In the genomic region with DNA sequence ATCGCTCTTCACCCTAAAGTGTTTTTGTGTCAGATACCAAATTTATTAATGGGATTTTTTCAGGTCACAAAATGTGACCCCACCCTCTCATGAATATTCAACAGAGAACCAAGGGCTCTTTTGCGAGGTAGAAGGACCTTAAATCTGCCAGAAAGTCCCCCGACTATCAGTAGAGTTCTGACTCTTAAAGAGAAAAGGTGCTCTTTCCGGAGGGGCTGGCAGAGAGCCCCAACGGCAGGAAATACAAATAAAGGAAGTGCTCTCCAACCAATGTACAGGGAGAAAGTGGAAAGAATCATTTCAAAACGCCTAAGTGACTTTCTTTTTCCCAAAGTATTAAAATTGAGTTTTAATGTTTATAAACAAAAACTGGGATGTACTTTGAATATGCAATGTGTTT, we compare ENCODE assay signal across 8 cellular contexts.
DNase-seq lines count a peak whose midpoint lies in the region; ATAC-seq, FAIRE-seq and TF ChIP-seq lines count a peak whose summit lies in the region.

No MANE protein-coding gene starts in this region.

- H3K79me2 ChIP-seq in H1 (ENCODE audit: control insufficient read depth in 1 of 2, insufficient read depth in 2 of 2, low read length in 2 of 2) = peaks cover 0 to 29% of the 10 kb centered on the region in 2 experiments; a peak in 2 of 4 replicates

- CTCF ChIA-PET in HEK293 (lab: Yijun Ruan, JAX) = no interaction called here
- CTCF ChIA-PET in H1 (lab: Charles Lee; ENCODE audit: partially characterized antibody) = interaction anchor here (1.2 kb wide), 1 partner anchor 25 kb away, joined by 3 read pairs; no protein-coding TSS in a partner anchor

- H3K9me3 ChIP-seq in HEK293 (ENCODE audit: control insufficient read depth, insufficient read depth, low read depth, low read length) (no peaks in the 10 kb centered on the region), H1 (ENCODE audit: insufficient read depth in 2 of 2, low read depth in 1 of 2, low read length in 1 of 2) (no peaks in the 10 kb centered on the region), gastrocnemius medialis (no peaks in the 10 kb centered on the region)

- no peak overlapping the region for H3K56ac ChIP-seq in H1 (replicated peaks; ENCODE audit: insufficient read length, low read depth, low read length)

- no peak overlapping the region; the same call in 1 of the 2 replicates for H3K18ac ChIP-seq in H1 (ENCODE audit: extremely low read depth, low read length)

- H2BK5ac ChIP-seq in H1 (ENCODE audit: low read depth, low read length) = no peak overlapping the region

- no peak overlapping the region for H2BK15ac ChIP-seq in H1 (ENCODE audit: low read length)

- no peak for TF ChIP-seq EP300 in H1 (IDR thresholded peaks at IDR 0.05; ENCODE audit: borderline replicate concordance in 1 of 2, low read depth in 2 of 2, low read length in 2 of 2)

- H2BK20ac ChIP-seq in H1 (ENCODE audit: low read length) = no peak overlapping the region

- H4K20me1 ChIP-seq in H1 (replicated peaks in 1 of 2; ENCODE audit: control insufficient read depth in 1 of 2, insufficient read depth in 2 of 2, low read length in 2 of 2) = peaks cover 3 to 4% of the 10 kb centered on the region in 2 experiments

- no peak overlapping the region for H2BK120ac ChIP-seq in H1 (replicated peaks; ENCODE audit: low read depth, low read length)

- no peak overlapping the region for H2AK5ac ChIP-seq in H1 (ENCODE audit: low read depth, low read length)

- no peaks in the 10 kb centered on the region for H3K79me1 ChIP-seq in H1 (ENCODE audit: low read depth, low read length)

- no peak overlapping the region for H3K14ac ChIP-seq in H1 (ENCODE audit: insufficient read length)

- DNase-seq in OCI-M1 (lab: John Stamatoyannopoulos, UW) (peak; percentile 55), H1 (ENCODE audit: low read depth in 1 of 2, low spot score in 2 of 2) (no peak), gastrocnemius medialis (no peak), RKO (ENCODE audit: low spot score) (no peak), islet precursor cell (no peak), pons (ENCODE audit: low spot score) (no peak), NCI-H128 (lab: John Stamatoyannopoulos, UW; ENCODE audit: unreplicated experiment) (no peak)

- intact Hi-C loops in gastrocnemius medialis (cut with DNase I; ENCODE audit: low total_unique reads) = loop anchor here (5.0 to 10.0 kb wide), 4 partner anchors 66 to 1942 kb away; partner anchors contain the start of gene LMOD3

- no peak overlapping the region for H3K23ac ChIP-seq in H1 (ENCODE audit: insufficient read length)

- in situ Hi-C loops in gastrocnemius medialis (cut with MboI; ENCODE audit: low sequenced_read_pairs in 4 of 4) = no loop called here

- WGBS in H1 (ENCODE audit: extremely low coverage in 1 of 2, insufficient coverage in 1 of 2, insufficient read length in 1 of 2, insufficient replicate concordance in 2 of 2, low coverage in 1 of 2, low lambda C conversion rate in 2 of 2, missing lambda C conversion rate in 1 of 2), 2 experiments = 13% methylated on average over 6 of the region's 6 CpGs; no CpG with 5 or more reads in 1 of the 2 experiments

- H3K36me3 ChIP-seq in HEK293 (ENCODE audit: control insufficient read depth in 2 of 2, insufficient read depth in 1 of 2, low read length in 2 of 2) = no peaks in the 10 kb centered on the region
- no peaks in the 10 kb centered on the region for H3K36me3 ChIP-seq in H1 (ENCODE audit: control insufficient read depth in 2 of 4, insufficient read depth in 4 of 4, low read length in 3 of 4)
- H3K36me3 ChIP-seq in gastrocnemius medialis = no peaks in the 10 kb centered on the region

- no peak for ATAC-seq in gastrocnemius medialis

- TF ChIP-seq RAD21 in H1 (IDR thresholded peaks at IDR 0.05 in 1 of 2, conservative IDR thresholded peaks at IDR 0.05 in 1 of 2; ENCODE audit: low read depth in 2 of 2, low read length in 2 of 2) = no peak

- peak overlapping the region; percentile 90 to 99 for H3K4me2 ChIP-seq in H1 (ENCODE audit: insufficient read depth in 1 of 2, low read depth in 2 of 2, low read length in 2 of 2)

- TF ChIP-seq POLR2A in H1 (IDR thresholded peaks at IDR 0.05; ENCODE audit: control extremely low read depth in 1 of 2, low read depth in 2 of 2, low read length in 2 of 2) (no peak), gastrocnemius medialis (IDR thresholded peaks at IDR 0.05) (no peak)

- no peak overlapping the region; the same call in 1 of the 2 replicates for H3K27ac ChIP-seq in HEK293 (ENCODE audit: extremely low read depth, low read depth, low read length)
- no peak overlapping the region for H3K27ac ChIP-seq in H1 (ENCODE audit: low read depth, low read length)
- H3K27ac ChIP-seq in gastrocnemius medialis = peak overlapping the region; percentile 89 to 96 (median 92)

- H4K8ac ChIP-seq in H1 (ENCODE audit: extremely low read depth, insufficient read depth, low read length) = no peak overlapping the region

- H3K4ac ChIP-seq in H1 (replicated peaks; ENCODE audit: insufficient read length, low read depth, low read length) = no peak overlapping the region

- H4K91ac ChIP-seq in H1 (replicated peaks; ENCODE audit: insufficient read length, low read length) = no peak overlapping the region

- H3K4me1 ChIP-seq in HEK293 (ENCODE audit: control insufficient read depth, insufficient read depth, low read length) (no peaks in the 10 kb centered on the region), H1 (replicated peaks in 1 of 4; ENCODE audit: control insufficient read depth in 3 of 4, insufficient read depth in 4 of 4, low read length in 3 of 4) (peaks cover 4 to 24% (median 19%) of the 10 kb centered on the region in 4 experiments; a peak in 6 of 7 replicates), gastrocnemius medialis (peaks cover 36 to 44% of the 10 kb centered on the region in 2 donors)

- peaks cover 14% of the 10 kb centered on the region for H3K23me2 ChIP-seq in H1 (ENCODE audit: low read depth, low read length)

- TF ChIP-seq CTCF in HEK293 (tag by site-specific recombination; IDR thresholded peaks at IDR 0.05) (no peak), H1 (IDR thresholded peaks at IDR 0.05; ENCODE audit: control extremely low read depth in 1 of 3, insufficient read depth in 1 of 3, low read depth in 1 of 3, low read length in 3 of 3) (no peak), gastrocnemius medialis (IDR thresholded peaks at IDR 0.05 in 4 of 5, conservative IDR thresholded peaks at IDR 0.05 in 1 of 5) (no peak)

- H2AFZ ChIP-seq in H1 (ENCODE audit: low read length) = no peak overlapping the region

- peaks cover 0 to 11% (median 4%) of the 10 kb centered on the region in 4 experiments; a peak in 2 of 7 replicates for H3K27me3 ChIP-seq in H1 (replicated peaks in 1 of 4; ENCODE audit: control insufficient read depth in 3 of 4, extremely low read depth in 1 of 4, insufficient read depth in 3 of 4, low read length in 3 of 4)
- H3K27me3 ChIP-seq in gastrocnemius medialis = no peaks in the 10 kb centered on the region

- POLR2A ChIA-PET in HEK293 (lab: Yijun Ruan, JAX) (no interaction called here), H1 (lab: Charles Lee; ENCODE audit: partially characterized antibody) (no interaction called here)

- no peak for FAIRE-seq in H1 (lab: Jason Lieb, UNC)

- no peak overlapping the region for H3K4me3 ChIP-seq in HEK293 (ENCODE audit: low read depth, low read length)
- H3K4me3 ChIP-seq in H1 (ENCODE audit: extremely low read depth in 1 of 4, insufficient read depth in 2 of 4, low read depth in 3 of 4, low read length in 4 of 4) = peak overlapping the region in 3 of 4 experiments; percentile 5 to 66 (median 24); a peak in 4 of 8 replicates
- H3K4me3 ChIP-seq in gastrocnemius medialis = peak overlapping the region in 3 of 4 donors; percentile 27 to 78 (median 70)

- no peak overlapping the region; the same call in 1 of the 2 replicates for H2BK12ac ChIP-seq in H1 (ENCODE audit: low read depth, low read length)

- H3K9ac ChIP-seq in H1 (replicated peaks in 1 of 4; ENCODE audit: extremely low read depth in 1 of 4, low read depth in 3 of 4, low read length in 3 of 4) = no peak overlapping the region

- H4K5ac ChIP-seq in H1 (ENCODE audit: insufficient read length, low read depth, low read length) = no peak overlapping the region

TF ChIP-seq in HEK293, 187 proteins besides CTCF, POLR2A, EP300 and RAD21 (continues in another document):
- TF ChIP-seq KLF1 (tag by site-specific recombination; IDR thresholded peaks at IDR 0.05) = no peak
- TF ChIP-seq, protein P1, sequence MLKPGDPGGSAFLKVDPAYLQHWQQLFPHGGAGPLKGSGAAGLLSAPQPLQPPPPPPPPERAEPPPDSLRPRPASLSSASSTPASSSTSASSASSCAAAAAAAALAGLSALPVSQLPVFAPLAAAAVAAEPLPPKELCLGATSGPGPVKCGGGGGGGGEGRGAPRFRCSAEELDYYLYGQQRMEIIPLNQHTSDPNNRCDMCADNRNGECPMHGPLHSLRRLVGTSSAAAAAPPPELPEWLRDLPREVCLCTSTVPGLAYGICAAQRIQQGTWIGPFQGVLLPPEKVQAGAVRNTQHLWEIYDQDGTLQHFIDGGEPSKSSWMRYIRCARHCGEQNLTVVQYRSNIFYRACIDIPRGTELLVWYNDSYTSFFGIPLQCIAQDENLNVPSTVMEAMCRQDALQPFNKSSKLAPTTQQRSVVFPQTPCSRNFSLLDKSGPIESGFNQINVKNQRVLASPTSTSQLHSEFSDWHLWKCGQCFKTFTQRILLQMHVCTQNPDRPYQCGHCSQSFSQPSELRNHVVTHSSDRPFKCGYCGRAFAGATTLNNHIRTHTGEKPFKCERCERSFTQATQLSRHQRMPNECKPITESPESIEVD (tag by site-specific recombination; IDR thresholded peaks at IDR 0.05) = peak; percentile 20; the same call in 1 of the 2 replicates
- TF ChIP-seq ZNF335 (tag by site-specific recombination; conservative IDR thresholded peaks at IDR 0.05) = 0 out of 2 replicates have a peak, but pooled peaks have one; percentile 23

TF ChIP-seq in H1, 55 proteins besides CTCF, POLR2A, EP300 and RAD21:
- TF ChIP-seq TBP (IDR thresholded peaks at IDR 0.05; ENCODE audit: low read depth, low read length) (no peak), TAF1 (IDR thresholded peaks at IDR 0.05; ENCODE audit: low read depth, low read length) (0 out of 2 replicates have a peak, but pooled peaks have one; percentile 44)

Comparison
In these comparisons a context has a peak if more than half of its experiments do, and no peak if none do; other contexts are left out.
1. H3K27ac ChIP-seq: peak in gastrocnemius medialis (4 of 4); none in HEK293 (single experiment) and H1 (single experiment).